In genomic region chr19:29714953-29715694, GRCh38 we compare ENCODE assay signal across 8 cellular contexts. TPM values are rescaled to one million over a fixed set of nuclear protein-coding genes. Genes with fewer than 3 reads are reported as not detected.
DNase-seq lines count a peak whose midpoint lies in the region; ATAC-seq and TF ChIP-seq lines count a peak whose summit lies in the region.

Gene C19orf12 (minus strand): TSS chr19:29715261. CDS start chr19:29708413, 6,848 bp downstream.

- H3K9me3 Mint-ChIP-seq in progenitor cell of endocrine pancreas (ENCODE audit: low read depth): no peaks in the 10 kb centered on the region

- TF ChIP-seq CTCF in adrenal gland (IDR thresholded peaks at IDR 0.05) (no peak), progenitor cell of endocrine pancreas (IDR thresholded peaks at IDR 0.05; ENCODE audit: unreplicated experiment) (no peak)

- no peaks in the 10 kb centered on the region for H3K36me3 ChIP-seq in adrenal gland (replicated peaks in 1 of 2)

- no peaks in the 10 kb centered on the region for H3K27me3 ChIP-seq in adrenal gland

- H3K27me3 Mint-ChIP-seq in progenitor cell of endocrine pancreas: no peaks in the 10 kb centered on the region

- peak within 1 kb of the TSS; percentile 96 for H3K27ac Mint-ChIP-seq in progenitor cell of endocrine pancreas

- DNase-seq in EH (ENCODE audit: low read depth): peak; percentile 60
- DNase-seq in HuH-7 (ENCODE audit: low spot score): peak; percentile 74
- DNase-seq in SW480 (ENCODE audit: low spot score): peak; percentile 41
- DNase-seq in adrenal gland: peak; percentile 56 to 69 (median 64)
- DNase-seq in left ventricle myocardium superior: peak; percentile 84
- peak; percentile 60 for DNase-seq in progenitor cell of endocrine pancreas (ENCODE audit: low spot score, unreplicated experiment)
- no peak for DNase-seq in cerebellar nuclear complex (lab: John Stamatoyannopoulos, UW)

- H3K4me1 ChIP-seq in adrenal gland (replicated peaks in 1 of 2): peaks cover 26 to 34% of the 10 kb centered on the region in 2 donors

- intact Hi-C loops in adrenal gland (cut with DNase I) (loop anchor here (2.0 to 5.0 kb wide), 2 partner anchors 104 to 108 kb away; partner anchors contain the start of gene POP4 (in 1 of the 2)), left ventricle myocardium superior (cut with micrococcal nuclease) (loop anchor here (5.0 kb wide), 1 partner anchor 103 kb away; no protein-coding TSS in a partner anchor)

- TF ChIP-seq POLR2A in adrenal gland (IDR thresholded peaks at IDR 0.05): peak; percentile 65 to 78

- H3K36me3 Mint-ChIP-seq in progenitor cell of endocrine pancreas (ENCODE audit: insufficient read depth): no peaks in the 10 kb centered on the region

- H3K4me3 ChIP-seq in adrenal gland: peak within 1 kb of the TSS; percentile 24 to 83 (median 74)

- 0 to 1% (median 0%) methylated on average over 8 to 72 of the region's 72 CpGs for WGBS in adrenal gland, 4 donors

- H3K4me3 Mint-ChIP-seq in progenitor cell of endocrine pancreas (ENCODE audit: low read depth): peak within 1 kb of the TSS; percentile 79

- ATAC-seq in GM21447 (IDR thresholded peaks at IDR 0.05; ENCODE audit: unreplicated experiment) (peak; percentile 59), left ventricle myocardium superior (peak; percentile 85)

- peak within 1 kb of the TSS; percentile 87 to 98 (median 97) for H3K27ac ChIP-seq in adrenal gland

- H3K9me3 ChIP-seq in adrenal gland (replicated peaks in 1 of 3): no peaks in the 10 kb centered on the region

- H3K4me1 Mint-ChIP-seq in progenitor cell of endocrine pancreas (ENCODE audit: low read depth): peaks cover 48% of the 10 kb centered on the region

RNA-seq across cellular contexts. Expression of gene C19orf12, which starts in this region (rescaled TPM):
- total RNA-seq in adrenal gland (10 to 100 TPM; 39.2 to 68.5 (median 48.4) TPM), left ventricle myocardium superior (57.0 TPM), progenitor cell of endocrine pancreas (35.2 and 37.6 TPM in 2 replicates)
- polyA plus RNA-seq in adrenal gland: 10 to 100 TPM; 20.0 to 25.3 (median 25.0) TPM

Comparison
In these comparisons a context has a peak if more than half of its experiments do, and no peak if none do; other contexts are left out.
1. DNase-seq: peak in EH (single experiment), HuH-7 (single experiment), SW480 (single experiment), adrenal gland (7 of 7), left ventricle myocardium superior (single experiment) and progenitor cell of endocrine pancreas (single experiment); none in cerebellar nuclear complex (0 of 2).